In genomic region chr19:15125232-15126067, GRCh38 we compare ENCODE assay signal across 8 cellular contexts. TPM values are rescaled to one million over a fixed set of nuclear protein-coding genes. Genes with fewer than 3 reads are reported as not detected.
DNase-seq lines count a peak whose midpoint lies in the region; ATAC-seq and TF ChIP-seq lines count a peak whose summit lies in the region.

No MANE protein-coding gene starts in this region.

- peak; percentile 97 for ATAC-seq in gastroesophageal sphincter

- H3K4me3 ChIP-seq in GM06990 (replicated peaks; ENCODE audit: low read depth, low read length) (peak overlapping the region; percentile 75), gastroesophageal sphincter (peak overlapping the region; percentile 56 to 68), neuronal stem cell (ENCODE audit: low read length in 2 of 2) (peak overlapping the region; percentile 71 to 83), subcutaneous abdominal adipose tissue (ENCODE audit: low read depth in 1 of 5, low read length in 5 of 5) (peak overlapping the region; percentile 71 to 91 (median 86))

- H3K18ac ChIP-seq in neuronal stem cell (ENCODE audit: low read length), result peak overlapping the region; percentile 99

- peak overlapping the region; percentile 97 for H2BK15ac ChIP-seq in neuronal stem cell (ENCODE audit: low read length)

- H3K36me3 ChIP-seq in GM06990 (ENCODE audit: control insufficient read depth, insufficient read depth, low read length) (peaks cover 3% of the 10 kb centered on the region), gastroesophageal sphincter (peaks cover 0 to 29% of the 10 kb centered on the region in 2 donors), neuronal stem cell (replicated peaks in 1 of 2; ENCODE audit: control insufficient read depth in 2 of 2, insufficient read depth in 2 of 2, low read length in 2 of 2) (peaks cover 17 to 26% of the 10 kb centered on the region in 2 donors), subcutaneous abdominal adipose tissue (ENCODE audit: control insufficient read depth in 5 of 5, insufficient read depth in 5 of 5, low read length in 5 of 5) (peaks cover 0 to 28% (median 23%) of the 10 kb centered on the region in 5 donors)

- H3K23ac ChIP-seq in neuronal stem cell (ENCODE audit: low read depth, low read length, poor library complexity), result peak overlapping the region; percentile 91

- peak overlapping the region; percentile 98 for H3K4me3 Mint-ChIP-seq in HFFc6
- peak overlapping the region; percentile 83 for H3K4me3 Mint-ChIP-seq in activated naive CD4-positive, alpha-beta T cell treated with anti-CD3 and anti-CD28 coated beads, Interleukin-2, amount 10 ng/mL, durations not matched to agents 7 days and 5 days

- H4K91ac ChIP-seq in neuronal stem cell (ENCODE audit: low read depth, low read length, poor library complexity), result peak overlapping the region; percentile 30

- H3K4ac ChIP-seq in neuronal stem cell (ENCODE audit: low read length), result peak overlapping the region; percentile 76

- peak overlapping the region; percentile 31 for H3K14ac ChIP-seq in neuronal stem cell (ENCODE audit: low read length)

- in situ Hi-C loops in SK-MEL-5 (cut with HindIII; ENCODE audit: low pct_unique_long_range_greater_than_20kb, low sequenced_read_pairs), result no loop called here

- no peaks in the 10 kb centered on the region for H3K9me3 Mint-ChIP-seq in HFFc6
- H3K9me3 Mint-ChIP-seq in activated naive CD4-positive, alpha-beta T cell treated with anti-CD3 and anti-CD28 coated beads, Interleukin-2, amount 10 ng/mL, durations not matched to agents 7 days and 5 days, result no peaks in the 10 kb centered on the region

- peaks cover 12% of the 10 kb centered on the region for H3K79me1 ChIP-seq in neuronal stem cell (ENCODE audit: low read depth, low read length)

- no peak overlapping the region for H2AK5ac ChIP-seq in neuronal stem cell (ENCODE audit: low read depth, low read length)

- TF ChIP-seq CTCF in GM06990 (IDR thresholded peaks at IDR 0.05; ENCODE audit: insufficient read depth, low read length, poor library complexity, severe bottlenecking) (peak; percentile 16), HFFc6 (IDR thresholded peaks at IDR 0.05) (peak; percentile 35; the same call in 1 of the 2 replicates), gastroesophageal sphincter (IDR thresholded peaks at IDR 0.05) (peak in 1 of 4 experiments; percentile 46)

- TF ChIP-seq EP300 in gastroesophageal sphincter (IDR thresholded peaks at IDR 0.05), result no peak

- H3K9me3 ChIP-seq in gastroesophageal sphincter (no peaks in the 10 kb centered on the region), neuronal stem cell (replicated peaks in 1 of 2; ENCODE audit: control insufficient read depth in 2 of 2, insufficient read depth in 1 of 2, low read depth in 1 of 2, low read length in 2 of 2) (no peaks in the 10 kb centered on the region), subcutaneous abdominal adipose tissue (ENCODE audit: control insufficient read depth in 5 of 5, low read length in 5 of 5) (no peaks in the 10 kb centered on the region)

- no peaks in the 10 kb centered on the region; the same call in 1 of the 2 replicates for H3K27me3 Mint-ChIP-seq in HFFc6 (ENCODE audit: insufficient read depth)
- H3K27me3 Mint-ChIP-seq in activated naive CD4-positive, alpha-beta T cell treated with anti-CD3 and anti-CD28 coated beads, Interleukin-2, amount 10 ng/mL, durations not matched to agents 7 days and 5 days, result no peaks in the 10 kb centered on the region

- peaks cover 7% of the 10 kb centered on the region; the same call in 1 of the 2 replicates for H3K36me3 Mint-ChIP-seq in HFFc6 (ENCODE audit: low read depth)
- H3K36me3 Mint-ChIP-seq in activated naive CD4-positive, alpha-beta T cell treated with anti-CD3 and anti-CD28 coated beads, Interleukin-2, amount 10 ng/mL, durations not matched to agents 7 days and 5 days, result peaks cover 20% of the 10 kb centered on the region

- H3K4me1 ChIP-seq in gastroesophageal sphincter (peaks cover 0 to 39% (median 15%) of the 10 kb centered on the region in 3 donors), neuronal stem cell (ENCODE audit: control insufficient read depth in 2 of 2, insufficient read depth in 1 of 2, low read depth in 1 of 2, low read length in 2 of 2) (peaks cover 3 to 7% of the 10 kb centered on the region in 2 donors), subcutaneous abdominal adipose tissue (ENCODE audit: control insufficient read depth in 5 of 5, insufficient read depth in 5 of 5, low read length in 5 of 5) (peaks cover 0 to 32% (median 27%) of the 10 kb centered on the region in 5 donors)

- CTCF ChIA-PET in activated naive CD4-positive, alpha-beta T cell treated with anti-CD3 and anti-CD28 coated beads, Interleukin-2, amount 10 ng/mL, durations not matched to agents 7 days and 5 days (lab: Charles Lee), result no interaction called here

- peaks cover 30% of the 10 kb centered on the region for H3K4me1 Mint-ChIP-seq in HFFc6 (ENCODE audit: low read depth)
- peaks cover 44% of the 10 kb centered on the region for H3K4me1 Mint-ChIP-seq in activated naive CD4-positive, alpha-beta T cell treated with anti-CD3 and anti-CD28 coated beads, Interleukin-2, amount 10 ng/mL, durations not matched to agents 7 days and 5 days

- H3K27ac ChIP-seq in gastroesophageal sphincter, result peak overlapping the region; percentile 68 to 97 (median 93)
- H3K27ac ChIP-seq in neuronal stem cell (replicated peaks; ENCODE audit: low read length), result peak overlapping the region; percentile 93
- peak overlapping the region; percentile 94 for H3K27ac ChIP-seq in subcutaneous abdominal adipose tissue (ENCODE audit: low read depth, low read length)

- H3K9ac ChIP-seq in neuronal stem cell (ENCODE audit: low read depth, low read length, poor library complexity) (peak overlapping the region; percentile 94), subcutaneous abdominal adipose tissue (ENCODE audit: low read length in 5 of 5) (peak overlapping the region in 4 of 5 donors; percentile 78 to 95 (median 84))

- DNase-seq in GM06990 (ENCODE audit: extremely low read depth, insufficient read length), result peak; percentile 98
- DNase-seq in HFFc6, result peak; percentile 96
- DNase-seq in NAMALWA (ENCODE audit: low spot score), result peak; percentile 99
- peak; percentile 96 for DNase-seq in SK-MEL-5 (ENCODE audit: low read depth, low spot score)
- DNase-seq in activated naive CD4-positive, alpha-beta T cell treated with anti-CD3 and anti-CD28 coated beads, Interleukin-2, amount 10 ng/mL, durations not matched to agents 7 days and 5 days, result peak; percentile 99
- peak; percentile 97 for DNase-seq in neuronal stem cell (ENCODE audit: low spot score)

- peak overlapping the region; percentile 61 for H2BK120ac ChIP-seq in neuronal stem cell (ENCODE audit: low read depth, low read length)

- peak; percentile 21 to 50 for TF ChIP-seq POLR2A in gastroesophageal sphincter (IDR thresholded peaks at IDR 0.05)

- no peak overlapping the region for H2BK12ac ChIP-seq in neuronal stem cell (ENCODE audit: low read length)

- H2BK5ac ChIP-seq in neuronal stem cell (ENCODE audit: low read length), result peak overlapping the region; percentile 96

- H3K27ac Mint-ChIP-seq in HFFc6, result peak overlapping the region; percentile 92
- peak overlapping the region; percentile 96 for H3K27ac Mint-ChIP-seq in activated naive CD4-positive, alpha-beta T cell treated with anti-CD3 and anti-CD28 coated beads, Interleukin-2, amount 10 ng/mL, durations not matched to agents 7 days and 5 days

- H2AFZ ChIP-seq in neuronal stem cell (ENCODE audit: low read length), result peak overlapping the region; percentile 97

- H3K27me3 ChIP-seq in GM06990 (replicated peaks; ENCODE audit: control insufficient read depth, insufficient read depth, low read length) (no peaks in the 10 kb centered on the region), gastroesophageal sphincter (no peaks in the 10 kb centered on the region), neuronal stem cell (ENCODE audit: control insufficient read depth in 3 of 3, insufficient read depth in 3 of 3, low read depth in 1 of 3, low read length in 3 of 3) (peaks cover 0 to 3% (median 0%) of the 10 kb centered on the region in 3 experiments), subcutaneous abdominal adipose tissue (ENCODE audit: control insufficient read depth in 5 of 5, insufficient read depth in 4 of 5, low read length in 5 of 5) (no peaks in the 10 kb centered on the region)

- WGBS in gastroesophageal sphincter (ENCODE audit: low coverage in 1 of 2), 2 donors, result 0% methylated on average over 7 to 18 of the region's 61 CpGs
- no CpG with 5 or more reads among the region's 61 CpGs for WGBS in neuronal stem cell (ENCODE audit: extremely low coverage in 2 of 2, insufficient read length in 2 of 2, insufficient replicate concordance in 1 of 2), 2 donors

- no peak overlapping the region for H4K8ac ChIP-seq in neuronal stem cell (ENCODE audit: low read depth, low read length)

- H3K4me2 ChIP-seq in neuronal stem cell (ENCODE audit: insufficient read depth, low read length, poor library complexity, severe bottlenecking), result peak overlapping the region; percentile 77

RNA-seq across cellular contexts. Expression of gene SYDE1, which starts 18.2 kb away (rescaled TPM):
- 10 to 100 TPM; 88.6 to 96.1 (median 92.0) TPM for total RNA-seq in HFFc6 (2021; fragmentation: NEBNext Ultra II Directional; extraction: Animal tissue kit (Norgen Biotek cat#: 25700))
- total RNA-seq in SK-MEL-5 (2014; rRNA removed; shearing (Covaris generic)), result 9.2 and 11.4 TPM in 2 replicates
- polyA plus RNA-seq in SK-MEL-5 (2015; cell fraction: cytosol; rRNA removed), result 13.5 and 19.0 TPM in 2 replicates
- 16.5 and 26.8 TPM in 2 replicates for polyA plus RNA-seq in SK-MEL-5 (2015; cell fraction: nucleus; rRNA removed)
- total RNA-seq in gastroesophageal sphincter, result 100 to 1,000 TPM in 1 of 4 donors, 10 to 100 TPM in 3; 41.7 to 100 (median 52.4) TPM
- polyA plus RNA-seq in neuronal stem cell (2013, experiment 1 of 2), result 12.9 TPM
- 13.2 TPM for polyA plus RNA-seq in neuronal stem cell (2013, experiment 2 of 2)

RNA-seq across cellular contexts. Expression of gene OR1I1, which starts 43.4 kb away (rescaled TPM):
- total RNA-seq in HFFc6 (2021; fragmentation: NEBNext Ultra II Directional; extraction: Animal tissue kit (Norgen Biotek cat#: 25700)), result not detected
- total RNA-seq in SK-MEL-5 (2014; rRNA removed; shearing (Covaris generic)), result not detected in 2 replicates
- not detected in 2 replicates for polyA plus RNA-seq in SK-MEL-5 (2015; cell fraction: cytosol; rRNA removed)
- polyA plus RNA-seq in SK-MEL-5 (2015; cell fraction: nucleus; rRNA removed), result not detected in 2 replicates
- total RNA-seq in gastroesophageal sphincter, result not detected
- not detected for polyA plus RNA-seq in neuronal stem cell (2013, experiment 1 of 2)
- polyA plus RNA-seq in neuronal stem cell (2013, experiment 2 of 2), result not detected

Comparison
In these comparisons a context has a peak if more than half of its experiments do, and no peak if none do; other contexts are left out.
1. Peak in every context shown above with its lines: DNase-seq, ATAC-seq, H3K4me3 ChIP-seq and H3K27ac ChIP-seq.